23 cellular contexts compared by ENCODE assay signal in the genomic region with DNA sequence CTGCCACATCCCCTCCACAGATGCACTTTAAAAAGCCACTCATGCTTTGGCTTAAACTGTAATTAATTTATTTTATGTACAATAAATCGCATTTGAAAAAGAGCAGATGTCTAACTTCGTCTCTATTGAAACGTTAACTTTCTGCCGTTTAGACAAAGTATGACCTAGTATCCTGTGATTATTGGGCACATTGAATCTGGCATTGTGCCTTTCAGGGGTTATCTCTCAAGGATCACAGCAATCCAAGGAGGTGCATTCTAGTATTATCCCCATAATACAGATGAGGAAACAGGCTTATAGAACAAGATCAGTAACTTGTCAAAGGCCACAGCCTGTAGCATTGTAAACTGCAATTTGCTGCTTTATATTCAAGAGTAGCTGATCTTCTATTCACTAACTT. TPM values are rescaled to one million over a fixed set of nuclear protein-coding genes. Genes with fewer than 3 reads are reported as not detected.
DNase-seq lines count a peak whose midpoint lies in the region; ATAC-seq, FAIRE-seq and TF ChIP-seq lines count a peak whose summit lies in the region.
"Had no signal": no experiment of that assay in that cellular context is flagged by ENCODE, and none has a peak within 500 bp of the region (broad histone marks: within the 10 kb centered on the region; RNA-seq: fewer than 3 reads in every experiment).

No MANE protein-coding gene starts in this region.

- H3K79me2 ChIP-seq in H9 (ENCODE audit: insufficient read depth, low read length): peaks cover 8% of the 10 kb centered on the region; the same call in 1 of the 2 replicates

- 0 out of 7 replicates have a peak overlapping the region, but pooled peaks of 1 of the 3 experiments have one; percentile 37 for H3K27ac Mint-ChIP-seq in H9
- H3K27ac Mint-ChIP-seq in WTC11: peak overlapping the region; percentile 91
- H3K27ac Mint-ChIP-seq in nephron progenitor cell: no peak overlapping the region
- no peak overlapping the region for H3K27ac Mint-ChIP-seq in activated CD8-positive, alpha-beta memory T cell treated with anti-CD3 and anti-CD28 coated beads, Interleukin-2, amount 10 ng/mL, durations not matched to agents 7 days and 5 days
- H3K27ac Mint-ChIP-seq: B cell; CD8-positive, alpha-beta T cell; HFFc6 had no signal

- H3K27ac ChIP-seq in H9 (ENCODE audit: insufficient read length, low read depth, low read length): peak overlapping the region; percentile 22
- H3K27ac ChIP-seq in tibial artery: peak overlapping the region; percentile 77 to 86
- H3K27ac ChIP-seq: BLaER1 treated with 17β-estradiol and CSF1 and Interleukin-3, amounts not matched to agents 10 nM and 100 nM; GM23248 had no signal

- H2AFZ ChIP-seq in H9 (ENCODE audit: low read length): no peak overlapping the region
- H2AFZ ChIP-seq: GM23248 had no signal

- no peak overlapping the region for H2BK120ac ChIP-seq in H9 (ENCODE audit: low read depth, low read length, poor library complexity, severe bottlenecking)

- H3K23ac ChIP-seq in H9 (ENCODE audit: insufficient read length, low read depth, low read length): no peak overlapping the region

- H3K4ac ChIP-seq in H9 (ENCODE audit: low read depth, low read length): no peak overlapping the region

- H3K27me3 Mint-ChIP-seq in H9 (ENCODE audit: low read depth): no peaks in the 10 kb centered on the region; the same call in 1 of the 2 replicates
- no peaks in the 10 kb centered on the region for H3K27me3 Mint-ChIP-seq in WTC11 (ENCODE audit: low read depth)
- H3K27me3 Mint-ChIP-seq in nephron progenitor cell (ENCODE audit: low read depth, poor library complexity): peaks cover 2% of the 10 kb centered on the region
- peaks cover 12% of the 10 kb centered on the region for H3K27me3 Mint-ChIP-seq in activated CD8-positive, alpha-beta memory T cell treated with anti-CD3 and anti-CD28 coated beads, Interleukin-2, amount 10 ng/mL, durations not matched to agents 7 days and 5 days
- H3K27me3 Mint-ChIP-seq: B cell had no signal

- no peak overlapping the region for H4K91ac ChIP-seq in H9 (ENCODE audit: insufficient read length, low read depth, low read length)

- no peak overlapping the region for H2BK5ac ChIP-seq in H9 (ENCODE audit: insufficient read length, low read length)

- TF ChIP-seq CTCF in H9 (conservative IDR thresholded peaks at IDR 0.05) (no peak), WTC11 (IDR thresholded peaks at IDR 0.05) (no peak), nephron progenitor cell (IDR thresholded peaks at IDR 0.05) (no peak), tibial artery (IDR thresholded peaks at IDR 0.05) (no peak)

- no peak for DNase-seq in H9
- no peak for DNase-seq in WTC11 (ENCODE audit: low spot score)
- DNase-seq in nephron progenitor cell: no peak
- DNase-seq in tibial artery: no peak
- no peak for DNase-seq in RCC 7860 (ENCODE audit: low spot score)
- DNase-seq in NCI-H1930 (lab: John Stamatoyannopoulos, UW): no peak
- no peak for DNase-seq in activated CD8-positive, alpha-beta memory T cell treated with anti-CD3 and anti-CD28 coated beads, Interleukin-2, amount 10 ng/mL, durations not matched to agents 7 days and 5 days
- DNase-seq: Calu3; CD8-positive, alpha-beta T cell; DMS53; DND-41; EL; GM23248; HFFc6 had no signal

- H2BK20ac ChIP-seq in H9 (ENCODE audit: low read depth, low read length, poor library complexity, severe bottlenecking): no peak overlapping the region

- H3K4me3 Mint-ChIP-seq in H9 (no peak overlapping the region), WTC11 (peak overlapping the region; percentile 90; the same call in 1 of the 2 replicates), nephron progenitor cell (peak overlapping the region; percentile 74)
- no peak overlapping the region for H3K4me3 Mint-ChIP-seq in activated CD8-positive, alpha-beta memory T cell treated with anti-CD3 and anti-CD28 coated beads, Interleukin-2, amount 10 ng/mL, durations not matched to agents 7 days and 5 days
- H3K4me3 Mint-ChIP-seq: B cell; CD8-positive, alpha-beta T cell; HFFc6 had no signal

- no peak overlapping the region for H2AK5ac ChIP-seq in H9 (ENCODE audit: insufficient read length, low read length)

- H3K4me1 ChIP-seq in H9 (ENCODE audit: insufficient read depth, low read length) (no peaks in the 10 kb centered on the region; the same call in 1 of the 2 replicates), tibial artery (peaks cover 0 to 75% (median 46%) of the 10 kb centered on the region in 4 donors)

- H4K5ac ChIP-seq in H9 (ENCODE audit: insufficient read length, low read depth, low read length): no peak overlapping the region

- intact Hi-C loops in tibial artery (cut with DNase I; ENCODE audit: low total_unique reads): loop anchor here (5.0 to 10.0 kb wide), 2 partner anchors 118 to 154 kb away; no protein-coding TSS in a partner anchor

- H3K9ac ChIP-seq in H9 (ENCODE audit: extremely low read depth, insufficient read length, low read length): no peak overlapping the region
- H3K9ac ChIP-seq: BLaER1 treated with 17β-estradiol and CSF1 and Interleukin-3, amounts not matched to agents 10 nM and 100 nM; GM23248 had no signal

- H2BK15ac ChIP-seq in H9 (ENCODE audit: low read depth, low read length): no peak overlapping the region

- no peak overlapping the region for H3K18ac ChIP-seq in H9 (ENCODE audit: insufficient read length, low read depth, low read length)

- POLR2A ChIA-PET in WTC11 (lab: Charles Lee): interaction anchor here (1.1 kb wide), 1 partner anchor 14 kb away, joined by 4 read pairs; no protein-coding TSS in a partner anchor

- CTCF ChIA-PET in WTC11 (lab: Charles Lee): interaction anchor here (1.2 to 2.6 kb wide), 4 partner anchors 17 to 279 kb away, joined by 3 to 14 read pairs (median 5); no protein-coding TSS in a partner anchor
- CTCF ChIA-PET in activated CD8-positive, alpha-beta memory T cell treated with anti-CD3 and anti-CD28 coated beads, Interleukin-2, amount 10 ng/mL, durations not matched to agents 7 days and 5 days (lab: Charles Lee): interaction anchor here (1.1 kb wide), 1 partner anchor 15 kb away, joined by 4 read pairs; no protein-coding TSS in a partner anchor

- H3K9me3 Mint-ChIP-seq in H9: no peaks in the 10 kb centered on the region; a peak in 2 of 5 replicates
- no peaks in the 10 kb centered on the region for H3K9me3 Mint-ChIP-seq in WTC11
- no peaks in the 10 kb centered on the region for H3K9me3 Mint-ChIP-seq in nephron progenitor cell
- H3K9me3 Mint-ChIP-seq in activated CD8-positive, alpha-beta memory T cell treated with anti-CD3 and anti-CD28 coated beads, Interleukin-2, amount 10 ng/mL, durations not matched to agents 7 days and 5 days (ENCODE audit: low read depth): no peaks in the 10 kb centered on the region
- H3K9me3 Mint-ChIP-seq: CD8-positive, alpha-beta T cell; HFFc6; IgD-negative memory B cell had no signal

- peaks cover 39 to 49% (median 48%) of the 10 kb centered on the region in 3 experiments for H3K36me3 Mint-ChIP-seq in H9 (ENCODE audit: insufficient read depth in 1 of 3, low read depth in 3 of 3)
- H3K36me3 Mint-ChIP-seq in WTC11: peaks cover 47% of the 10 kb centered on the region
- peaks cover 45% of the 10 kb centered on the region for H3K36me3 Mint-ChIP-seq in nephron progenitor cell (ENCODE audit: low read depth)
- H3K36me3 Mint-ChIP-seq in activated CD8-positive, alpha-beta memory T cell treated with anti-CD3 and anti-CD28 coated beads, Interleukin-2, amount 10 ng/mL, durations not matched to agents 7 days and 5 days: peaks cover 3% of the 10 kb centered on the region

- H3K4me2 ChIP-seq in H9 (ENCODE audit: insufficient read depth, insufficient read length, low read length): peak overlapping the region; percentile 17
- H3K4me2 ChIP-seq: BLaER1 treated with 17β-estradiol and CSF1 and Interleukin-3, amounts not matched to agents 10 nM and 100 nM had no signal

- peaks cover 13% of the 10 kb centered on the region for H3K23me2 ChIP-seq in H9 (ENCODE audit: insufficient read length, low read depth, low read length, poor library complexity, severe bottlenecking)

- no peak overlapping the region for H3K56ac ChIP-seq in H9 (ENCODE audit: insufficient read length, low read depth, low read length)

- WGBS in H9 (ENCODE audit: extremely low coverage, insufficient read length, low lambda C conversion rate): no CpG with 5 or more reads among the region's 4 CpGs

- H4K20me1 ChIP-seq in H9 (ENCODE audit: control insufficient read depth, insufficient read depth, insufficient read length): no peaks in the 10 kb centered on the region

- H3K79me1 ChIP-seq in H9 (ENCODE audit: insufficient read depth, low read depth, low read length, poor library complexity, severe bottlenecking): no peaks in the 10 kb centered on the region

- ATAC-seq in WTC11: no peak
- ATAC-seq in activated CD8-positive, alpha-beta memory T cell treated with anti-CD3 and anti-CD28 coated beads, Interleukin-2, amount 10 ng/mL, durations not matched to agents 7 days and 5 days: no peak
- ATAC-seq: CD8-positive, alpha-beta T cell; GM12878; HCT116; HepG2 had no signal

- no peak for FAIRE-seq in RCC 7860 (lab: Jason Lieb, UNC)
- FAIRE-seq: GM12878, H54, HepG2 had no signal

- H4K8ac ChIP-seq in H9 (replicated peaks; ENCODE audit: insufficient read length, low read depth, low read length): no peak overlapping the region

- peaks cover 0 to 15% (median 4%) of the 10 kb centered on the region in 3 donors for H3K36me3 ChIP-seq in tibial artery

- H3K9me3 ChIP-seq in H9 (ENCODE audit: control insufficient read depth, low read depth, low read length) (no peaks in the 10 kb centered on the region), tibial artery (no peaks in the 10 kb centered on the region)

- H3K27me3 ChIP-seq in H9 (ENCODE audit: insufficient read depth, low read length) (no peaks in the 10 kb centered on the region), tibial artery (no peaks in the 10 kb centered on the region)

- peaks cover 61 to 66% of the 10 kb centered on the region in 2 experiments for H3K4me1 Mint-ChIP-seq in H9
- peaks cover 74% of the 10 kb centered on the region for H3K4me1 Mint-ChIP-seq in WTC11
- peaks cover 78% of the 10 kb centered on the region for H3K4me1 Mint-ChIP-seq in nephron progenitor cell
- no peaks in the 10 kb centered on the region for H3K4me1 Mint-ChIP-seq in activated CD8-positive, alpha-beta memory T cell treated with anti-CD3 and anti-CD28 coated beads, Interleukin-2, amount 10 ng/mL, durations not matched to agents 7 days and 5 days

- H2BK12ac ChIP-seq in H9 (ENCODE audit: insufficient read length, low read depth, low read length): no peak overlapping the region

- no peak overlapping the region for H3T11ph ChIP-seq in H9 (ENCODE audit: low read length)

- H3K14ac ChIP-seq in H9 (ENCODE audit: insufficient read depth, low read length): no peak overlapping the region

- H3K4me3 ChIP-seq in tibial artery: no peak overlapping the region
- H3K4me3 ChIP-seq: BLaER1 treated with 17β-estradiol and CSF1 and Interleukin-3, amounts not matched to agents 10 nM and 100 nM; GM12878; GM23248 had no signal

TF ChIP-seq in WTC11, 78 proteins besides CTCF, POLR2A, EP300 and RAD21 (continues in another document):
- TF ChIP-seq ZNF416 (CRISPR knock-in tag; IDR thresholded peaks at IDR 0.05): 0 out of 2 replicates have a peak, but pooled peaks have one; percentile 34
- 0 out of 2 replicates have a peak, but pooled peaks have one; percentile 31 for TF ChIP-seq PRRX2 (CRISPR knock-in tag; IDR thresholded peaks at IDR 0.05)

RNA-seq across cellular contexts. Expression of gene RASL11B, which starts 4.6 kb away (rescaled TPM):
- total RNA-seq in H9 (2021) (28.3 and 30.0 TPM in 2 replicates), WTC11 (2021) (58.5 to 71.9 TPM (median 69.9 TPM) in 3 replicates)
- total RNA-seq in activated CD8-positive, alpha-beta memory T cell treated with anti-CD3 and anti-CD28 coated beads, Interleukin-2, amount 10 ng/mL, durations not matched to agents 7 days and 5 days: under 1 TPM; 0.14 to 0.15 TPM
- total RNA-seq: A172, G401, GM23248 had no signal

Comparison
In these comparisons a context has a peak if more than half of its experiments do, and no peak if none do; other contexts are left out.
1. H3K4me3 Mint-ChIP-seq: peak in WTC11 (single experiment) and nephron progenitor cell (single experiment); none in H9 (0 of 2) and activated CD8-positive, alpha-beta memory T cell treated with anti-CD3 and anti-CD28 coated beads, Interleukin-2, amount 10 ng/mL, durations not matched to agents 7 days and 5 days (single experiment).
2. RNA of gene RASL11B, which starts 4.6 kb away (total RNA-seq): 58.5 to 71.9 TPM in WTC11 and 28.3 to 30.0 TPM in H9; 0.14 to 0.15 TPM in activated CD8-positive, alpha-beta memory T cell treated with anti-CD3 and anti-CD28 coated beads, Interleukin-2, amount 10 ng/mL, durations not matched to agents 7 days and 5 days; every median in the first group is over 10 times any median in the second.